Comparison of ENCODE assay signal across 10 cellular contexts in the genomic region with DNA sequence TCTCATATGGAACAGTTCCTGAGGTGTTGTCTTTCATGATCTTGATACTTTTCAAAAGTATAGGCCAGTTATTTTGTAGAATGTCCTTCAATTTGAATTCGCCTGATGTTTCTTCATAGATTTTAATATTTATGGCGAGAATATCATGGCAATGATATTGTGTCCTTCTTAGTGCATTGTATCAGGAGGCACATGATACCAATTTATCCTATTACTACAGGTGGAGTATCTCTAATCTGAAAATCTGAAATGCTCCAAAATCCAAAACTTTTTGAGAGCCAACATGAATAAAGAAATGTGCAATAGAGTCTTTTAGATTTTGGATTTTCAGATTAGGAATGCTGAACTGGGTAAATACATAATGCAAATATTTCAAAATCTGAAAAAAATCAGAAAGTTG.
ATAC-seq and TF ChIP-seq lines count a peak whose summit lies in the region.
"Had no signal": no experiment of that assay in that cellular context is flagged by ENCODE, and none has a peak within 500 bp of the region (broad histone marks: within the 10 kb centered on the region; RNA-seq: fewer than 3 reads in every experiment).

No MANE protein-coding gene starts in this region.

- H3K4me1 ChIP-seq in HEK293 (ENCODE audit: control insufficient read depth, insufficient read depth, low read length) = 0 out of 2 replicates have a peak, but pooled peaks cover 12% of the 10 kb centered on the region
- H3K4me1 ChIP-seq: BE2C; BLaER1; BLaER1 treated with 17β-estradiol and CSF1 and Interleukin-3, amounts not matched to agents 10 nM and 100 nM; Caco-2 had no signal

- TF ChIP-seq CTCF in HEK293 (tag by site-specific recombination; IDR thresholded peaks at IDR 0.05) = no peak

- no peak for ATAC-seq in GM19463 (IDR thresholded peaks at IDR 0.05; ENCODE audit: unreplicated experiment)
- ATAC-seq: A549; CD8-positive, alpha-beta T cell had no signal

- POLR2A ChIA-PET in HEK293 (lab: Yijun Ruan, JAX) = no interaction called here

- H3K9me3 ChIP-seq in HEK293 (ENCODE audit: control insufficient read depth, insufficient read depth, low read depth, low read length) = no peaks in the 10 kb centered on the region
- H3K9me3 ChIP-seq: A549, BE2C, BLaER1, Caco-2 had no signal

- CTCF ChIA-PET in HEK293 (lab: Yijun Ruan, JAX) = no interaction called here

- H3K4me3 ChIP-seq in HEK293 (ENCODE audit: low read depth, low read length) = no peak overlapping the region
- H3K4me3 ChIP-seq: A549; BLaER1; BLaER1 treated with 17β-estradiol and CSF1 and Interleukin-3, amounts not matched to agents 10 nM and 100 nM had no signal

- no peaks in the 10 kb centered on the region for H3K36me3 ChIP-seq in HEK293 (ENCODE audit: control insufficient read depth in 2 of 2, insufficient read depth in 1 of 2, low read length in 2 of 2)
- H3K36me3 ChIP-seq: BE2C; BLaER1; BLaER1 treated with 17β-estradiol and CSF1 and Interleukin-3, amounts not matched to agents 10 nM and 100 nM had no signal

- no peak overlapping the region for H3K27ac ChIP-seq in HEK293 (ENCODE audit: extremely low read depth, low read depth, low read length)
- H3K27ac ChIP-seq: 22Rv1; A549; BLaER1; BLaER1 treated with 17β-estradiol and CSF1 and Interleukin-3, amounts not matched to agents 10 nM and 100 nM; C4-2B had no signal

TF ChIP-seq in HEK293, 187 proteins besides CTCF, POLR2A, EP300 and RAD21:
- TF ChIP-seq ZNF791 (tag by site-specific recombination; IDR thresholded peaks at IDR 0.05) (no peak), ZNF394 (tag by site-specific recombination; IDR thresholded peaks at IDR 0.05; ENCODE audit: borderline replicate concordance) (no peak), ZNF404 (tag by site-specific recombination; IDR thresholded peaks at IDR 0.05) (no peak), ZXDB (tag by site-specific recombination; IDR thresholded peaks at IDR 0.05) (no peak), ZNF324 (tag by site-specific recombination; IDR thresholded peaks at IDR 0.05) (no peak), ZNF132 (tag by site-specific recombination; IDR thresholded peaks at IDR 0.05; ENCODE audit: borderline replicate concordance) (no peak), ZNF677 (tag by site-specific recombination; IDR thresholded peaks at IDR 0.05) (no peak), SETDB1 (IDR thresholded peaks at IDR 0.05; ENCODE audit: insufficient read length, low read length) (peak; percentile 87), TRIM28 (IDR thresholded peaks at IDR 0.05; ENCODE audit: borderline replicate concordance, low read length) (peak; percentile 65; the same call in 1 of the 2 replicates), ZBTB8A (tag by site-specific recombination; IDR thresholded peaks at IDR 0.05) (no peak)
- TF ChIP-seq, protein P1, sequence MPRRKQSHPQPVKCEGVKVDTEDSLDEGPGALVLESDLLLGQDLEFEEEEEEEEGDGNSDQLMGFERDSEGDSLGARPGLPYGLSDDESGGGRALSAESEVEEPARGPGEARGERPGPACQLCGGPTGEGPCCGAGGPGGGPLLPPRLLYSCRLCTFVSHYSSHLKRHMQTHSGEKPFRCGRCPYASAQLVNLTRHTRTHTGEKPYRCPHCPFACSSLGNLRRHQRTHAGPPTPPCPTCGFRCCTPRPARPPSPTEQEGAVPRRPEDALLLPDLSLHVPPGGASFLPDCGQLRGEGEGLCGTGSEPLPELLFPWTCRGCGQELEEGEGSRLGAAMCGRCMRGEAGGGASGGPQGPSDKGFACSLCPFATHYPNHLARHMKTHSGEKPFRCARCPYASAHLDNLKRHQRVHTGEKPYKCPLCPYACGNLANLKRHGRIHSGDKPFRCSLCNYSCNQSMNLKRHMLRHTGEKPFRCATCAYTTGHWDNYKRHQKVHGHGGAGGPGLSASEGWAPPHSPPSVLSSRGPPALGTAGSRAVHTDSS (tag by site-specific recombination; IDR thresholded peaks at IDR 0.05) = no peak
